ENCODE assay signal across 1 cellular context in genomic region chr1:173229031-173229430, GRCh38. TPM values are rescaled to one million over a fixed set of nuclear protein-coding genes. Genes with fewer than 3 reads are reported as not detected.
"Had no signal": no experiment of that assay in that cellular context is flagged by ENCODE, and none has a peak within 500 bp of the region (broad histone marks: within the 10 kb centered on the region; RNA-seq: fewer than 3 reads in every experiment).

No MANE protein-coding gene starts in this region.

RNA-seq across cellular contexts. Expression of gene TNFSF4, which starts 21.9 kb away (rescaled TPM):
- total RNA-seq: HT1080 had no signal
